ENCODE assay signal across 11 cellular contexts in genomic region chr17:64498308-64499203, GRCh38. TPM values are rescaled to one million over a fixed set of nuclear protein-coding genes. Genes with fewer than 3 reads are reported as not detected.
DNase-seq lines count a peak whose midpoint lies in the region; ATAC-seq, FAIRE-seq and TF ChIP-seq lines count a peak whose summit lies in the region.
"Had no signal": no experiment of that assay in that cellular context is flagged by ENCODE, and none has a peak within 500 bp of the region (broad histone marks: within the 10 kb centered on the region; RNA-seq: fewer than 3 reads in every experiment).

No MANE protein-coding gene starts in this region.

- no TSS peak for BruUV-seq in HepG2 (replicated peaks; lab: Mats Ljungman, UMichigan)

- peaks cover 36% of the 10 kb centered on the region for H4K20me1 ChIP-seq in HepG2 (ENCODE audit: insufficient read depth, low read length)

- no peak overlapping the region for H2AFZ ChIP-seq in HepG2 (ENCODE audit: low read length)

- no peaks in the 10 kb centered on the region for H3K9me3 ChIP-seq in CD4-positive, alpha-beta T cell (ENCODE audit: control insufficient read depth, low read length)
- H3K9me3 ChIP-seq in HepG2 (ENCODE audit: low read length): no peaks in the 10 kb centered on the region
- H3K9me3 ChIP-seq: ovary had no signal

- TF ChIP-seq RAD21 in HepG2 (CRISPR knock-in tag; IDR thresholded peaks at IDR 0.05): no peak

- peak overlapping the region; percentile 100 for H3K4me3 Mint-ChIP-seq in CD4-positive, alpha-beta T cell
- H3K4me3 Mint-ChIP-seq in activated CD4-positive, alpha-beta memory T cell treated with anti-CD3 and anti-CD28 coated beads, Interleukin-2, amount 10 ng/mL, durations not matched to agents 7 days and 5 days: no peak overlapping the region

- no peak for DNase-seq in CD4-positive, alpha-beta T cell
- peak; percentile 5 for DNase-seq in HCEC 1CT
- DNase-seq in activated CD4-positive, alpha-beta memory T cell treated with anti-CD3 and anti-CD28 coated beads, Interleukin-2, amount 10 ng/mL, durations not matched to agents 7 days and 5 days: no peak
- DNase-seq in HepG2 (ENCODE audit: low spot score): no peak
- DNase-seq in brain microvascular endothelial cell: no peak
- DNase-seq in A172 (ENCODE audit: low spot score): no peak
- DNase-seq in nucleus accumbens (lab: John Stamatoyannopoulos, UW): no peak
- DNase-seq: NCI-H2029 treated with DMSO at 0.1 percent for 48 hours; ovary; stimulated activated naive CD4-positive, alpha-beta T cell treated with Interleukin-2 at 50 U/mL for 16 hours had no signal

- H3K27me3 Mint-ChIP-seq in CD4-positive, alpha-beta T cell: no peaks in the 10 kb centered on the region
- no peaks in the 10 kb centered on the region for H3K27me3 Mint-ChIP-seq in activated CD4-positive, alpha-beta memory T cell treated with anti-CD3 and anti-CD28 coated beads, Interleukin-2, amount 10 ng/mL, durations not matched to agents 7 days and 5 days

- TF ChIP-seq POLR2A in HepG2 (IDR thresholded peaks at IDR 0.05; ENCODE audit: insufficient read depth in 1 of 2, low read depth in 2 of 2, low read length in 2 of 2): peak in 1 of 2 experiments; percentile 81; a peak in 2 of 4 replicates

- peaks cover 87% of the 10 kb centered on the region for H3K36me3 Mint-ChIP-seq in CD4-positive, alpha-beta T cell (ENCODE audit: low read depth)
- peaks cover 76% of the 10 kb centered on the region for H3K36me3 Mint-ChIP-seq in activated CD4-positive, alpha-beta memory T cell treated with anti-CD3 and anti-CD28 coated beads, Interleukin-2, amount 10 ng/mL, durations not matched to agents 7 days and 5 days (ENCODE audit: low read depth)

- CTCF ChIA-PET in CD4-positive, alpha-beta T cell (lab: Charles Lee): interaction anchor here (1.2 to 3.8 kb wide), 2 partner anchors 8 to 80 kb away, joined by 3 to 40 read pairs; partner anchors contain the start of genes CEP95 and DDX5
- CTCF ChIA-PET in activated CD4-positive, alpha-beta memory T cell treated with anti-CD3 and anti-CD28 coated beads, Interleukin-2, amount 10 ng/mL, durations not matched to agents 7 days and 5 days (lab: Charles Lee): interaction anchor here (1.3 to 3.7 kb wide), 6 partner anchors 8 to 238 kb away, joined by 4 to 39 read pairs (median 10); partner anchors contain the start of genes CEP95 and DDX5
- CTCF ChIA-PET in HepG2 (lab: Yijun Ruan, JAX; ENCODE audit: low intra/inter-chr PET ratio, low total read pairs): no interaction called here

- TF ChIP-seq EP300 in HepG2 (IDR thresholded peaks at IDR 0.05; ENCODE audit: low read depth in 2 of 2, low read length in 2 of 2) (no peak), HepG2 (CRISPR knock-in tag; IDR thresholded peaks at IDR 0.05; ENCODE audit: borderline replicate concordance) (no peak)

- H3K4me3 ChIP-seq in HepG2 (replicated peaks in 1 of 3; ENCODE audit: insufficient read depth in 1 of 3, low read depth in 2 of 3, low read length in 3 of 3): no peak overlapping the region
- no peak overlapping the region for H3K4me3 ChIP-seq in brain microvascular endothelial cell (ENCODE audit: low read depth, low read length)
- H3K4me3 ChIP-seq: ovary had no signal

- H3K36me3 ChIP-seq in HepG2 (replicated peaks in 1 of 2; ENCODE audit: control insufficient read depth in 1 of 2, insufficient read depth in 2 of 2, low read length in 2 of 2) (peaks cover 22 to 42% of the 10 kb centered on the region in 2 experiments), brain microvascular endothelial cell (replicated peaks) (peaks cover 56% of the 10 kb centered on the region)
- H3K36me3 ChIP-seq: ovary had no signal

- H3K4me1 Mint-ChIP-seq in CD4-positive, alpha-beta T cell (ENCODE audit: low read depth): peaks cover 92% of the 10 kb centered on the region
- peaks cover 88% of the 10 kb centered on the region for H3K4me1 Mint-ChIP-seq in activated CD4-positive, alpha-beta memory T cell treated with anti-CD3 and anti-CD28 coated beads, Interleukin-2, amount 10 ng/mL, durations not matched to agents 7 days and 5 days

- FAIRE-seq in HepG2 (lab: Jason Lieb, UNC): no peak

- intact Hi-C loops in CD4-positive, alpha-beta T cell (cut with DNase I, micrococcal nuclease): loop anchor here (5.0 to 10.0 kb wide), 3 partner anchors 176 to 724 kb away; partner anchors contain the start of genes CCDC47 (in 1 of the 2), DDX42 (in 1 of the 2) and TEX2 (in 1 of the 2)
- intact Hi-C loops in HepG2 (cut with micrococcal nuclease; ENCODE audit: unreplicated experiment): loop anchor here (10.0 kb wide), 2 partner anchors 174 to 344 kb away; no protein-coding TSS in a partner anchor

- in situ Hi-C loops in HepG2 (cut with HindIII; ENCODE audit: extremely low pct_ligation_motif_present, low pct_unique_long_range_greater_than_20kb): loop anchor here (10.0 kb wide), 1 partner anchor 194 kb away; no protein-coding TSS in a partner anchor
- in situ Hi-C loops in brain microvascular endothelial cell (cut with HindIII; ENCODE audit: low pct_ligation_motif_present, low sequenced_read_pairs): loop anchor here (10.0 kb wide), 2 partner anchors 74 to 194 kb away; no protein-coding TSS in a partner anchor

- H3K27ac Mint-ChIP-seq in CD4-positive, alpha-beta T cell: peak overlapping the region; percentile 99
- peak overlapping the region; percentile 99 for H3K27ac Mint-ChIP-seq in activated CD4-positive, alpha-beta memory T cell treated with anti-CD3 and anti-CD28 coated beads, Interleukin-2, amount 10 ng/mL, durations not matched to agents 7 days and 5 days

- peak overlapping the region; percentile 88 for H3K4me2 ChIP-seq in HepG2 (ENCODE audit: low read depth, low read length)

- ATAC-seq in CD4-positive, alpha-beta T cell (ENCODE audit: poor library complexity): no peak
- ATAC-seq in HepG2: no peak
- no peak for ATAC-seq in HG02852 (IDR thresholded peaks at IDR 0.05; ENCODE audit: unreplicated experiment)

- no peak overlapping the region for H3K27ac ChIP-seq in CD4-positive, alpha-beta T cell (ENCODE audit: low read depth, low read length)
- H3K27ac ChIP-seq in HepG2 (ENCODE audit: extremely low read length, insufficient read depth, low read length): peak overlapping the region; percentile 74
- H3K27ac ChIP-seq in brain microvascular endothelial cell: no peak overlapping the region
- H3K27ac ChIP-seq: ovary had no signal

- POLR2A ChIA-PET in CD4-positive, alpha-beta T cell (lab: Charles Lee): interaction anchor here (0.7 to 10.7 kb wide), 7 partner anchors 6 to 353 kb away, joined by 3 to 453 read pairs (median 5); partner anchors contain the start of genes CEP95 and DDX5
- POLR2A ChIA-PET in activated CD4-positive, alpha-beta memory T cell treated with anti-CD3 and anti-CD28 coated beads, Interleukin-2, amount 10 ng/mL, durations not matched to agents 7 days and 5 days (lab: Charles Lee): interaction anchor here (0.8 to 10.2 kb wide), 13 partner anchors 6 to 488 kb away, joined by 3 to 387 read pairs (median 5); partner anchors contain the start of genes CEP95, DDX5 and SMURF2
- POLR2A ChIA-PET in HepG2 (lab: Yijun Ruan, JAX): interaction anchor here (1.0 to 7.3 kb wide), 6 partner anchors 8 to 195 kb away, joined by 3 to 202 read pairs (median 4); partner anchors contain the start of genes CEP95 and DDX5

- H3K79me2 ChIP-seq in HepG2 (ENCODE audit: insufficient read depth, low read length): peaks cover 36% of the 10 kb centered on the region

- H3K27me3 ChIP-seq in CD4-positive, alpha-beta T cell (ENCODE audit: control insufficient read depth, insufficient read depth, low read length): no peaks in the 10 kb centered on the region
- H3K27me3 ChIP-seq in HepG2 (ENCODE audit: control insufficient read depth in 1 of 2, insufficient read depth in 2 of 2, low read length in 2 of 2): no peaks in the 10 kb centered on the region; a peak in 1 of 5 replicates
- H3K27me3 ChIP-seq in brain microvascular endothelial cell (replicated peaks): no peaks in the 10 kb centered on the region
- H3K27me3 ChIP-seq: ovary had no signal

- WGBS in HepG2 (ENCODE audit: low lambda C conversion rate): 91% methylated on average over 7 of the region's 7 CpGs

- peaks cover 84% of the 10 kb centered on the region for H3K4me1 ChIP-seq in HepG2 (ENCODE audit: insufficient read depth, low read length)

- H3K9me3 Mint-ChIP-seq in CD4-positive, alpha-beta T cell: no peaks in the 10 kb centered on the region
- no peaks in the 10 kb centered on the region for H3K9me3 Mint-ChIP-seq in activated CD4-positive, alpha-beta memory T cell treated with anti-CD3 and anti-CD28 coated beads, Interleukin-2, amount 10 ng/mL, durations not matched to agents 7 days and 5 days

- TF ChIP-seq CTCF in CD4-positive, alpha-beta T cell (IDR thresholded peaks at IDR 0.05): no peak
- TF ChIP-seq CTCF in HepG2 (CRISPR knock-in tag; IDR thresholded peaks at IDR 0.05) (no peak), brain microvascular endothelial cell (IDR thresholded peaks at IDR 0.05; ENCODE audit: low read depth, low read length, missing control alignments) (no peak)

- no peak overlapping the region for H3K9ac ChIP-seq in HepG2 (ENCODE audit: insufficient read depth, low read depth, low read length)

RNA-seq across cellular contexts. Expression of gene POLG2, which starts 1.7 kb away (rescaled TPM):
- total RNA-seq in CD4-positive, alpha-beta T cell: 10 to 100 TPM; 32.8 to 34.1 TPM
- 10 to 100 TPM; 34.7 to 35.2 TPM for total RNA-seq in activated CD4-positive, alpha-beta memory T cell treated with anti-CD3 and anti-CD28 coated beads, Interleukin-2, amount 10 ng/mL, durations not matched to agents 7 days and 5 days
- 16.2 and 25.5 TPM in 2 replicates for total RNA-seq in HepG2 (2016; rRNA removed; fragmentation: Illumina TruSeq; extraction: Trizol)
- 6.2 and 6.5 TPM in 2 replicates for total RNA-seq in HepG2 (2016; cell fraction: cytosol; rRNA removed; fragmentation: Illumina TruSeq; extraction: Trizol; ENCODE audit: low read depth)
- 17.1 and 25.1 TPM in 2 replicates for total RNA-seq in HepG2 (2016; cell fraction: insoluble cytoplasmic fraction; rRNA removed; fragmentation: Illumina TruSeq; extraction: Trizol)
- 4.8 and 7.5 TPM in 2 replicates for total RNA-seq in HepG2 (2016; cell fraction: membrane; rRNA removed; fragmentation: Illumina TruSeq; extraction: Trizol)
- total RNA-seq in HepG2 (2016; cell fraction: nucleus; rRNA removed; fragmentation: Illumina TruSeq; extraction: Trizol): 40.2 and 43.9 TPM in 2 replicates
- polyA plus RNA-seq in HepG2 (2011; rRNA removed): 19.6 and 21.1 TPM in 2 replicates
- 7.1 and 7.7 TPM in 2 replicates for polyA plus RNA-seq in HepG2 (2011; cell fraction: cytosol; rRNA removed)
- polyA plus RNA-seq in HepG2 (2011; cell fraction: nucleus; rRNA removed): 33.9 and 48.5 TPM in 2 replicates
- polyA plus RNA-seq in HepG2 (2012): 20.6 and 26.0 TPM in 2 replicates
- polyA plus RNA-seq in HepG2 (2016; cell fraction: cytosol; fragmentation: Illumina TruSeq; extraction: Trizol; ENCODE audit: low read depth): 1.7 and 1.9 TPM in 2 replicates
- 15.7 and 18.4 TPM in 2 replicates for polyA plus RNA-seq in HepG2 (2016; cell fraction: insoluble cytoplasmic fraction; fragmentation: Illumina TruSeq; extraction: Trizol; ENCODE audit: low read depth)
- polyA plus RNA-seq in HepG2 (2016; cell fraction: membrane; fragmentation: Illumina TruSeq; extraction: Trizol; ENCODE audit: low read depth): 2.1 and 3.4 TPM in 2 replicates
- 81.7 and 89.2 TPM in 2 replicates for polyA plus RNA-seq in HepG2 (2016; cell fraction: nucleus; fragmentation: Illumina TruSeq; extraction: Trizol; ENCODE audit: insufficient read depth, low read depth)
- 8.5 and 12.3 TPM in 2 replicates for polyA minus RNA-seq in HepG2 (2011; rRNA and poly(A)+ RNA removed; ENCODE audit: low replicate concordance)
- polyA minus RNA-seq in HepG2 (2011; cell fraction: cytosol; rRNA and poly(A)+ RNA removed): 3.9 and 5.4 TPM in 2 replicates
- polyA minus RNA-seq in HepG2 (2011; cell fraction: nucleus; rRNA and poly(A)+ RNA removed): 61.8 and 78.0 TPM in 2 replicates
- total RNA-seq in A172 (2014; rRNA removed; shearing (Covaris generic)): 7.1 and 11.0 TPM in 2 replicates

RNA-seq across cellular contexts. Expression of gene DDX5, which starts 7.5 kb away (rescaled TPM):
- total RNA-seq in CD4-positive, alpha-beta T cell: 1,000 to 10,000 TPM; 2,388 to 2,534 TPM
- 100 to 1,000 TPM; 713 to 732 TPM for total RNA-seq in activated CD4-positive, alpha-beta memory T cell treated with anti-CD3 and anti-CD28 coated beads, Interleukin-2, amount 10 ng/mL, durations not matched to agents 7 days and 5 days
- total RNA-seq in HepG2 (2016; rRNA removed; fragmentation: Illumina TruSeq; extraction: Trizol): 503 and 539 TPM in 2 replicates
- total RNA-seq in HepG2 (2016; cell fraction: cytosol; rRNA removed; fragmentation: Illumina TruSeq; extraction: Trizol; ENCODE audit: low read depth): 84.1 and 89.7 TPM in 2 replicates
- 489 and 528 TPM in 2 replicates for total RNA-seq in HepG2 (2016; cell fraction: insoluble cytoplasmic fraction; rRNA removed; fragmentation: Illumina TruSeq; extraction: Trizol)
- 116 and 157 TPM in 2 replicates for total RNA-seq in HepG2 (2016; cell fraction: membrane; rRNA removed; fragmentation: Illumina TruSeq; extraction: Trizol)
- 878 and 919 TPM in 2 replicates for total RNA-seq in HepG2 (2016; cell fraction: nucleus; rRNA removed; fragmentation: Illumina TruSeq; extraction: Trizol)
- polyA plus RNA-seq in HepG2 (2011; rRNA removed): 622 and 684 TPM in 2 replicates
- 569 and 613 TPM in 2 replicates for polyA plus RNA-seq in HepG2 (2011; cell fraction: cytosol; rRNA removed)
- polyA plus RNA-seq in HepG2 (2011; cell fraction: nucleus; rRNA removed): 1,237 and 1,431 TPM in 2 replicates
- polyA plus RNA-seq in HepG2 (2012): 388 and 421 TPM in 2 replicates
- polyA plus RNA-seq in HepG2 (2016; cell fraction: cytosol; fragmentation: Illumina TruSeq; extraction: Trizol; ENCODE audit: low read depth): 39.4 and 49.0 TPM in 2 replicates
- 620 and 627 TPM in 2 replicates for polyA plus RNA-seq in HepG2 (2016; cell fraction: insoluble cytoplasmic fraction; fragmentation: Illumina TruSeq; extraction: Trizol; ENCODE audit: low read depth)
- 60.1 and 80.5 TPM in 2 replicates for polyA plus RNA-seq in HepG2 (2016; cell fraction: membrane; fragmentation: Illumina TruSeq; extraction: Trizol; ENCODE audit: low read depth)
- 1,021 and 1,036 TPM in 2 replicates for polyA plus RNA-seq in HepG2 (2016; cell fraction: nucleus; fragmentation: Illumina TruSeq; extraction: Trizol; ENCODE audit: insufficient read depth, low read depth)
- 1,158 and 1,526 TPM in 2 replicates for polyA minus RNA-seq in HepG2 (2011; rRNA and poly(A)+ RNA removed; ENCODE audit: low replicate concordance)
- 501 and 518 TPM in 2 replicates for polyA minus RNA-seq in HepG2 (2011; cell fraction: cytosol; rRNA and poly(A)+ RNA removed)
- polyA minus RNA-seq in HepG2 (2011; cell fraction: nucleus; rRNA and poly(A)+ RNA removed): 2,012 and 2,066 TPM in 2 replicates
- total RNA-seq in A172 (2014; rRNA removed; shearing (Covaris generic)): 338 and 562 TPM in 2 replicates

RNA-seq across cellular contexts. Expression of gene CEP95, which starts 8.2 kb away (rescaled TPM):
- 100 to 1,000 TPM; 256 to 269 TPM for total RNA-seq in CD4-positive, alpha-beta T cell
- 10 to 100 TPM; 47.7 to 48.5 TPM for total RNA-seq in activated CD4-positive, alpha-beta memory T cell treated with anti-CD3 and anti-CD28 coated beads, Interleukin-2, amount 10 ng/mL, durations not matched to agents 7 days and 5 days
- total RNA-seq in HepG2 (2016; rRNA removed; fragmentation: Illumina TruSeq; extraction: Trizol): 31.9 and 68.8 TPM in 2 replicates
- 28.2 and 32.1 TPM in 2 replicates for total RNA-seq in HepG2 (2016; cell fraction: cytosol; rRNA removed; fragmentation: Illumina TruSeq; extraction: Trizol; ENCODE audit: low read depth)
- total RNA-seq in HepG2 (2016; cell fraction: insoluble cytoplasmic fraction; rRNA removed; fragmentation: Illumina TruSeq; extraction: Trizol): 34.8 and 63.6 TPM in 2 replicates
- 29.6 and 34.9 TPM in 2 replicates for total RNA-seq in HepG2 (2016; cell fraction: membrane; rRNA removed; fragmentation: Illumina TruSeq; extraction: Trizol)
- total RNA-seq in HepG2 (2016; cell fraction: nucleus; rRNA removed; fragmentation: Illumina TruSeq; extraction: Trizol): 128 and 149 TPM in 2 replicates
- 58.6 and 65.9 TPM in 2 replicates for polyA plus RNA-seq in HepG2 (2011; rRNA removed)
- polyA plus RNA-seq in HepG2 (2011; cell fraction: cytosol; rRNA removed): 11.6 and 14.3 TPM in 2 replicates
- polyA plus RNA-seq in HepG2 (2011; cell fraction: nucleus; rRNA removed): 128 and 136 TPM in 2 replicates
- polyA plus RNA-seq in HepG2 (2012): 42.4 and 43.9 TPM in 2 replicates
- polyA plus RNA-seq in HepG2 (2016; cell fraction: cytosol; fragmentation: Illumina TruSeq; extraction: Trizol; ENCODE audit: low read depth): 9.9 and 10.0 TPM in 2 replicates
- 31.3 and 31.7 TPM in 2 replicates for polyA plus RNA-seq in HepG2 (2016; cell fraction: insoluble cytoplasmic fraction; fragmentation: Illumina TruSeq; extraction: Trizol; ENCODE audit: low read depth)
- polyA plus RNA-seq in HepG2 (2016; cell fraction: membrane; fragmentation: Illumina TruSeq; extraction: Trizol; ENCODE audit: low read depth): 16.6 and 17.0 TPM in 2 replicates
- polyA plus RNA-seq in HepG2 (2016; cell fraction: nucleus; fragmentation: Illumina TruSeq; extraction: Trizol; ENCODE audit: insufficient read depth, low read depth): 274 and 290 TPM in 2 replicates
- polyA minus RNA-seq in HepG2 (2011; rRNA and poly(A)+ RNA removed; ENCODE audit: low replicate concordance): 37.3 and 40.5 TPM in 2 replicates
- 13.0 and 13.9 TPM in 2 replicates for polyA minus RNA-seq in HepG2 (2011; cell fraction: cytosol; rRNA and poly(A)+ RNA removed)
- polyA minus RNA-seq in HepG2 (2011; cell fraction: nucleus; rRNA and poly(A)+ RNA removed): 201 and 240 TPM in 2 replicates
- total RNA-seq in A172 (2014; rRNA removed; shearing (Covaris generic)): 15.5 and 36.7 TPM in 2 replicates

RNA-seq across cellular contexts. Expression of gene MILR1, which starts 49.6 kb away (rescaled TPM):
- under 1 TPM in 1 of 2 experiments, not detected in 1; 0.30 TPM for total RNA-seq in CD4-positive, alpha-beta T cell
- under 1 TPM; 0.35 to 0.80 TPM for total RNA-seq in activated CD4-positive, alpha-beta memory T cell treated with anti-CD3 and anti-CD28 coated beads, Interleukin-2, amount 10 ng/mL, durations not matched to agents 7 days and 5 days
- total RNA-seq in HepG2 (2016; rRNA removed; fragmentation: Illumina TruSeq; extraction: Trizol): 0.27 TPM in 1 of 2 replicates, not detected in the other
- not detected in 2 replicates for total RNA-seq in HepG2 (2016; cell fraction: cytosol; rRNA removed; fragmentation: Illumina TruSeq; extraction: Trizol; ENCODE audit: low read depth)
- not detected in 2 replicates for total RNA-seq in HepG2 (2016; cell fraction: insoluble cytoplasmic fraction; rRNA removed; fragmentation: Illumina TruSeq; extraction: Trizol)
- not detected in 2 replicates for total RNA-seq in HepG2 (2016; cell fraction: membrane; rRNA removed; fragmentation: Illumina TruSeq; extraction: Trizol)
- total RNA-seq in HepG2 (2016; cell fraction: nucleus; rRNA removed; fragmentation: Illumina TruSeq; extraction: Trizol): not detected in 2 replicates
- 0.98 and 1.7 TPM in 2 replicates for polyA plus RNA-seq in HepG2 (2011; rRNA removed)
- 0.47 and 0.75 TPM in 2 replicates for polyA plus RNA-seq in HepG2 (2011; cell fraction: cytosol; rRNA removed)
- polyA plus RNA-seq in HepG2 (2011; cell fraction: nucleus; rRNA removed): 0.80 and 1.5 TPM in 2 replicates
- polyA plus RNA-seq in HepG2 (2012): 0.57 TPM in 1 of 2 replicates, not detected in the other
- polyA plus RNA-seq in HepG2 (2016; cell fraction: cytosol; fragmentation: Illumina TruSeq; extraction: Trizol; ENCODE audit: low read depth): not detected in 2 replicates
- not detected in 2 replicates for polyA plus RNA-seq in HepG2 (2016; cell fraction: insoluble cytoplasmic fraction; fragmentation: Illumina TruSeq; extraction: Trizol; ENCODE audit: low read depth)
- polyA plus RNA-seq in HepG2 (2016; cell fraction: membrane; fragmentation: Illumina TruSeq; extraction: Trizol; ENCODE audit: low read depth): 0.34 TPM in 1 of 2 replicates, not detected in the other
- polyA plus RNA-seq in HepG2 (2016; cell fraction: nucleus; fragmentation: Illumina TruSeq; extraction: Trizol; ENCODE audit: insufficient read depth, low read depth): 0.64 TPM in 1 of 2 replicates, not detected in the other
- 0.72 TPM in 1 of 2 replicates, not detected in the other for polyA minus RNA-seq in HepG2 (2011; rRNA and poly(A)+ RNA removed; ENCODE audit: low replicate concordance)
- polyA minus RNA-seq in HepG2 (2011; cell fraction: cytosol; rRNA and poly(A)+ RNA removed): not detected in 2 replicates
- polyA minus RNA-seq in HepG2 (2011; cell fraction: nucleus; rRNA and poly(A)+ RNA removed): 1.2 and 2.5 TPM in 2 replicates
- 1.4 and 6.6 TPM in 2 replicates for total RNA-seq in A172 (2014; rRNA removed; shearing (Covaris generic))
